Comparison of ENCODE assay signal across 25 cellular contexts in genomic region chr2:220221904-220222495, GRCh38.
"Had no signal": no experiment of that assay in that cellular context is flagged by ENCODE, and none has a peak within 500 bp of the region (broad histone marks: within the 10 kb centered on the region; RNA-seq: fewer than 3 reads in every experiment).

No MANE protein-coding gene starts in this region.

- H3K36me3 Mint-ChIP-seq: naive thymus-derived CD8-positive, alpha-beta T cell; stimulated activated memory B cell treated with anti-CD40 and anti-IgM and Interleukin-4, amounts not matched to agents 10 μg/mL and 1 μg/mL and 100 μg/mL, for 72 hours had no signal

- H3K27ac ChIP-seq: heart left ventricle, hepatocyte, neutrophil, ovary, tibial nerve, upper lobe of left lung, vagina had no signal

- DNase-seq: heart left ventricle; islet precursor cell; naive thymus-derived CD8-positive, alpha-beta T cell; occipital lobe; ovary; right cardiac atrium; stimulated activated CD4-positive, alpha-beta T cell treated with anti-CD3 and anti-CD28 coated beads, Interleukin-1b, Interleukin-23, amount 100 ng/mL, for 48 hours; stimulated activated CD4-positive, alpha-beta T cell treated with anti-CD3 and anti-CD28 coated beads, Interleukin-2, amount 100 ng/mL, for 48 hours; stimulated activated CD4-positive, alpha-beta T cell treated with anti-CD3 and anti-CD28 coated beads, Interleukin-4, amount 100 ng/mL, for 4 hours; stimulated activated CD8-positive, alpha-beta memory T cell treated with anti-CD3 and anti-CD28 coated beads, Interleukin-4, amount 100 ng/mL, for 48 hours; stimulated activated naive CD4-positive, alpha-beta T cell treated with Interleukin-2 at 50 U/mL for 16 hours; stimulated activated naive CD8-positive, alpha-beta T cell treated with anti-CD3 and anti-CD28 coated beads, Interleukin-15, amount 100 ng/mL, for 72 hours; substantia nigra; upper lobe of left lung had no signal

- H3K4me3 Mint-ChIP-seq: naive thymus-derived CD8-positive, alpha-beta T cell; nephron; neural crest cell; stimulated activated memory B cell treated with anti-CD40 and anti-IgM and Interleukin-4, amounts not matched to agents 10 μg/mL and 1 μg/mL and 100 μg/mL, for 72 hours; stimulated activated naive CD8-positive, alpha-beta T cell treated with anti-CD3 and anti-CD28 coated beads, Interleukin-15, amount 100 ng/mL, for 72 hours had no signal

- H3K4me2 ChIP-seq: hepatocyte, smooth muscle cell had no signal

- H3K36me3 ChIP-seq: heart left ventricle, neutrophil, ovary, tibial nerve, upper lobe of left lung, vagina had no signal

- ATAC-seq: left lobe of liver; naive thymus-derived CD8-positive, alpha-beta T cell; stimulated activated memory B cell treated with anti-CD40 and anti-IgM and Interleukin-4, amounts not matched to agents 10 μg/mL and 1 μg/mL and 100 μg/mL, for 72 hours; stimulated activated naive CD8-positive, alpha-beta T cell treated with anti-CD3 and anti-CD28 coated beads, Interleukin-15, amount 100 ng/mL, for 72 hours had no signal

- H3K4me1 Mint-ChIP-seq: naive thymus-derived CD8-positive, alpha-beta T cell; stimulated activated memory B cell treated with anti-CD40 and anti-IgM and Interleukin-4, amounts not matched to agents 10 μg/mL and 1 μg/mL and 100 μg/mL, for 72 hours; stimulated activated naive CD8-positive, alpha-beta T cell treated with anti-CD3 and anti-CD28 coated beads, Interleukin-15, amount 100 ng/mL, for 72 hours had no signal

- H3K4me1 ChIP-seq: heart left ventricle, tibial nerve, upper lobe of left lung had no signal

- H3K9me3 Mint-ChIP-seq: nephron; neural crest cell; stimulated activated memory B cell treated with anti-CD40 and anti-IgM and Interleukin-4, amounts not matched to agents 10 μg/mL and 1 μg/mL and 100 μg/mL, for 72 hours had no signal

- H3K27ac Mint-ChIP-seq: naive thymus-derived CD8-positive, alpha-beta T cell; progenitor cell of endocrine pancreas; stimulated activated memory B cell treated with anti-CD40 and anti-IgM and Interleukin-4, amounts not matched to agents 10 μg/mL and 1 μg/mL and 100 μg/mL, for 72 hours; stimulated activated naive CD8-positive, alpha-beta T cell treated with anti-CD3 and anti-CD28 coated beads, Interleukin-15, amount 100 ng/mL, for 72 hours had no signal

- H2AFZ ChIP-seq: hepatocyte had no signal

- H3K4me3 ChIP-seq: heart left ventricle, hepatocyte, lung, ovary, smooth muscle cell, tibial nerve, upper lobe of left lung, vagina had no signal

- H3K27me3 Mint-ChIP-seq: stimulated activated memory B cell treated with anti-CD40 and anti-IgM and Interleukin-4, amounts not matched to agents 10 μg/mL and 1 μg/mL and 100 μg/mL, for 72 hours; stimulated activated naive CD8-positive, alpha-beta T cell treated with anti-CD3 and anti-CD28 coated beads, Interleukin-15, amount 100 ng/mL, for 72 hours had no signal

- H3K27me3 ChIP-seq: hepatocyte, neutrophil, ovary, tibial nerve, upper lobe of left lung, vagina had no signal

- H3K9me3 ChIP-seq: neutrophil, ovary, tibial nerve, upper lobe of left lung, vagina had no signal
